ENCODE assay signal across 33 cellular contexts in the genomic region with DNA sequence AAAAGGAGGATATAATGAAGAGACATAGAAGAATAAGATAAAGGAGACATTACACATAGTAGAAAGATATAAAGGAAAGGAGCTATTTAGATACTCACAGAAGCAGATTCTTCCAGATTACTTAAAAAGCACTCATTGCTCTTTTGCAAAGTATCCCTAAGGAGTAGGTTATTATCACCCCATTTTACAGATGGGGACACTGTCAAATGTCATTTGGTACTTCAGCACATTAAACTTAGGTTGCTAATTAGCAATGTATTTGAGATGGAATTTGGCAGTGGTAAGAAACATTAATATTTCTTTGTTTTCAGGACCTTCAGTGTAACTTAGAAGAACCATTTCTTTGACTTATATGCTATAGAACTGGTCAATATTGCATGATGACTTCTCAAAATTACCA.
"Had no signal": no experiment of that assay in that cellular context is flagged by ENCODE, and none has a peak within 500 bp of the region (broad histone marks: within the 10 kb centered on the region; RNA-seq: fewer than 3 reads in every experiment).

No MANE protein-coding gene starts in this region.

- H3K36me3 Mint-ChIP-seq: naive B cell; natural killer cell treated with Interleukin-12 subunit alpha and Interleukin-12 subunit beta and Interleukin-15 and Interleukin-18, amount 100 ng/mL, for 72 hours; stimulated activated memory B cell treated with anti-CD40 and anti-IgM and Interleukin-4, amounts not matched to agents 10 μg/mL and 1 μg/mL and 100 μg/mL, for 72 hours; type B pancreatic cell had no signal

- H3K27me3 ChIP-seq: neutrophil, ovary, spleen, suprapubic skin, testis, tibial artery, transverse colon, upper lobe of right lung, uterus had no signal

- H3K36me3 ChIP-seq: neutrophil, ovary, spleen, suprapubic skin, tibial artery, transverse colon, upper lobe of right lung, uterus had no signal

- H3K27ac Mint-ChIP-seq: natural killer cell treated with Interleukin-12 subunit alpha and Interleukin-12 subunit beta and Interleukin-15 and Interleukin-18, amount 100 ng/mL, for 72 hours; nephron progenitor cell; progenitor cell of endocrine pancreas; stimulated activated memory B cell treated with anti-CD40 and anti-IgM and Interleukin-4, amounts not matched to agents 10 μg/mL and 1 μg/mL and 100 μg/mL, for 72 hours; type B pancreatic cell had no signal

- H3K9ac ChIP-seq: parathyroid adenoma had no signal

- H3K27me3 Mint-ChIP-seq: naive thymus-derived CD8-positive, alpha-beta T cell; progenitor cell of endocrine pancreas; stimulated activated memory B cell treated with anti-CD40 and anti-IgM and Interleukin-4, amounts not matched to agents 10 μg/mL and 1 μg/mL and 100 μg/mL, for 72 hours; type B pancreatic cell had no signal

- DNase-seq: naive B cell; naive thymus-derived CD8-positive, alpha-beta T cell; nephron progenitor cell; nucleus accumbens; ovary; posterior cingulate gyrus; psoas muscle; right cardiac atrium; spleen; stimulated activated CD4-positive, alpha-beta T cell treated with anti-CD3 and anti-CD28 coated beads, Interleukin-12 subunit alpha, Interleukin-12 subunit beta, amount 100 ng/mL, for 4 hours; stimulated activated CD4-positive, alpha-beta T cell treated with anti-CD3 and anti-CD28 coated beads, Interleukin-1b, Interleukin-23, amount 100 ng/mL, for 48 hours; stimulated activated CD4-positive, alpha-beta T cell treated with anti-CD3 and anti-CD28 coated beads, Interleukin-4, amount 100 ng/mL, for 1 hour; stimulated activated CD4-positive, alpha-beta T cell treated with anti-CD3 and anti-CD28 coated beads, Interleukin-4, amount 100 ng/mL, for 4 hours; stimulated activated CD8-positive, alpha-beta memory T cell treated with anti-CD3 and anti-CD28 coated beads, Interleukin-4, amount 100 ng/mL, for 48 hours; stimulated activated naive CD4-positive, alpha-beta T cell; stimulated activated naive CD8-positive, alpha-beta T cell treated with anti-CD3 and anti-CD28 coated beads, Interleukin-15, Interleukin-2, amounts not matched to agents 100 U/mL and 50 U/mL, for 24 hours; substantia nigra; testis; tibial artery; transverse colon; upper lobe of right lung; uterus had no signal

- H3K4me2 ChIP-seq: smooth muscle cell had no signal

- H3K4me3 ChIP-seq: ovary, psoas muscle, skin epidermis, smooth muscle cell, spleen, suprapubic skin, testis, tibial artery, transverse colon, upper lobe of right lung, uterus had no signal

- H3K79me2 ChIP-seq: parathyroid adenoma had no signal

- H3K27ac ChIP-seq: neutrophil, ovary, parathyroid adenoma, psoas muscle, spleen, testis, tibial artery, transverse colon, upper lobe of right lung, uterus had no signal

- H3K4me1 Mint-ChIP-seq: naive B cell; nephron progenitor cell; neural crest cell; stimulated activated memory B cell treated with anti-CD40 and anti-IgM and Interleukin-4, amounts not matched to agents 10 μg/mL and 1 μg/mL and 100 μg/mL, for 72 hours had no signal

- ATAC-seq: naive thymus-derived CD8-positive, alpha-beta T cell; natural killer cell treated with Interleukin-12 subunit alpha and Interleukin-12 subunit beta and Interleukin-15 and Interleukin-18, amount 100 ng/mL, for 72 hours; psoas muscle; right cardiac atrium; sciatic nerve; stimulated activated memory B cell treated with anti-CD40 and anti-IgM and Interleukin-4, amounts not matched to agents 10 μg/mL and 1 μg/mL and 100 μg/mL, for 72 hours; stimulated activated naive CD8-positive, alpha-beta T cell treated with anti-CD3 and anti-CD28 coated beads, Interleukin-15, Interleukin-2, amounts not matched to agents 100 U/mL and 50 U/mL, for 24 hours; upper lobe of right lung had no signal

- H3K9me3 ChIP-seq: neutrophil, ovary, psoas muscle, spleen, suprapubic skin, testis, tibial artery, transverse colon, upper lobe of right lung, uterus had no signal

- H3K9me3 Mint-ChIP-seq: naive B cell; naive thymus-derived CD8-positive, alpha-beta T cell; natural killer cell treated with Interleukin-12 subunit alpha and Interleukin-12 subunit beta and Interleukin-15 and Interleukin-18, amount 100 ng/mL, for 72 hours; nephron progenitor cell; neural crest cell; stimulated activated memory B cell treated with anti-CD40 and anti-IgM and Interleukin-4, amounts not matched to agents 10 μg/mL and 1 μg/mL and 100 μg/mL, for 72 hours; type B pancreatic cell had no signal

- H3K4me3 Mint-ChIP-seq: naive B cell; naive thymus-derived CD8-positive, alpha-beta T cell; natural killer cell treated with Interleukin-12 subunit alpha and Interleukin-12 subunit beta and Interleukin-15 and Interleukin-18, amount 100 ng/mL, for 72 hours; nephron progenitor cell; neural crest cell; stimulated activated memory B cell treated with anti-CD40 and anti-IgM and Interleukin-4, amounts not matched to agents 10 μg/mL and 1 μg/mL and 100 μg/mL, for 72 hours; type B pancreatic cell had no signal

- H3K4me1 ChIP-seq: psoas muscle, spleen, testis, tibial artery, transverse colon, upper lobe of right lung, uterus had no signal
